16 cellular contexts compared by ENCODE assay signal in genomic region chr2:239668042-239668441, GRCh38.
DNase-seq lines count a peak whose midpoint lies in the region; ATAC-seq and TF ChIP-seq lines count a peak whose summit lies in the region.
"Had no signal": no experiment of that assay in that cellular context is flagged by ENCODE, and none has a peak within 500 bp of the region (broad histone marks: within the 10 kb centered on the region; RNA-seq: fewer than 3 reads in every experiment).

No MANE protein-coding gene starts in this region.

- H3K4me1 Mint-ChIP-seq in activated T-cell treated with anti-CD3 and anti-CD28 coated beads, Interleukin-2, amount 50 U/mL, for 24 hours (ENCODE audit: low read depth) = no peaks in the 10 kb centered on the region
- H3K4me1 Mint-ChIP-seq in activated T-cell treated with anti-CD3 and anti-CD28 coated beads, Interleukin-2, amount 50 U/mL, for 72 hours (ENCODE audit: low read depth) = no peaks in the 10 kb centered on the region
- H3K4me1 Mint-ChIP-seq: B cell, H9 had no signal

- H3K36me3 Mint-ChIP-seq in activated T-cell treated with anti-CD3 and anti-CD28 coated beads, Interleukin-2, amount 50 U/mL, for 24 hours (ENCODE audit: low read depth) = no peaks in the 10 kb centered on the region
- no peaks in the 10 kb centered on the region for H3K36me3 Mint-ChIP-seq in activated T-cell treated with anti-CD3 and anti-CD28 coated beads, Interleukin-2, amount 50 U/mL, for 72 hours (ENCODE audit: insufficient read depth in 2 of 2)
- H3K36me3 Mint-ChIP-seq: CD8-positive, alpha-beta T cell had no signal

- peaks cover 3% of the 10 kb centered on the region for H3K27me3 Mint-ChIP-seq in activated T-cell treated with anti-CD3 and anti-CD28 coated beads, Interleukin-2, amount 50 U/mL, for 24 hours
- H3K27me3 Mint-ChIP-seq in activated T-cell treated with anti-CD3 and anti-CD28 coated beads, Interleukin-2, amount 50 U/mL, for 72 hours (ENCODE audit: low read depth) = peaks cover 8% of the 10 kb centered on the region

- H3K36me3 ChIP-seq in lung (ENCODE audit: control insufficient read depth in 2 of 2, insufficient read depth in 2 of 2, low read length in 2 of 2) (no peaks in the 10 kb centered on the region), testis (ENCODE audit: low read depth, missing control alignments) (no peaks in the 10 kb centered on the region)
- H3K36me3 ChIP-seq: BLaER1 treated with 17β-estradiol and CSF1 and Interleukin-3, amounts not matched to agents 10 nM and 100 nM had no signal

- TF ChIP-seq POLR2A in testis (IDR thresholded peaks at IDR 0.05) = no peak

- intact Hi-C loops in testis (cut with DNase I; ENCODE audit: low total_unique reads) = no loop called here

- ATAC-seq in activated T-cell treated with anti-CD3 and anti-CD28 coated beads, Interleukin-2, amount 50 U/mL, for 72 hours (replicated peaks in 1 of 2) = no peak
- ATAC-seq in lung (ENCODE audit: insufficient read depth, low FRiP score) = no peak
- ATAC-seq: CD8-positive, alpha-beta T cell; HepG2 had no signal

- no peak overlapping the region for H3K27ac ChIP-seq in lung (ENCODE audit: low read depth in 1 of 2, low read length in 1 of 2)
- no peak overlapping the region for H3K27ac ChIP-seq in testis
- H3K27ac ChIP-seq: BLaER1 treated with 17β-estradiol and CSF1 and Interleukin-3, amounts not matched to agents 10 nM and 100 nM had no signal

- no peaks in the 10 kb centered on the region for H3K4me1 ChIP-seq in lung (ENCODE audit: control insufficient read depth in 2 of 2, insufficient read depth in 2 of 2, low read length in 2 of 2)
- no peaks in the 10 kb centered on the region for H3K4me1 ChIP-seq in testis

- no peak for TF ChIP-seq CTCF in lung (IDR thresholded peaks at IDR 0.05; ENCODE audit: control extremely low read depth, extremely low read depth)
- no peak for TF ChIP-seq CTCF in testis (IDR thresholded peaks at IDR 0.05)
- TF ChIP-seq CTCF in foreskin fibroblast (IDR thresholded peaks at IDR 0.05; ENCODE audit: low read depth, low read length) = no peak

- H3K27ac Mint-ChIP-seq in activated T-cell treated with anti-CD3 and anti-CD28 coated beads, Interleukin-2, amount 50 U/mL, for 24 hours = no peak overlapping the region
- H3K27ac Mint-ChIP-seq in activated T-cell treated with anti-CD3 and anti-CD28 coated beads, Interleukin-2, amount 50 U/mL, for 72 hours = no peak overlapping the region
- H3K27ac Mint-ChIP-seq: B cell; CD8-positive, alpha-beta T cell; H9 had no signal

- H3K27me3 ChIP-seq in lung (ENCODE audit: control insufficient read depth, insufficient read depth) (no peaks in the 10 kb centered on the region), testis (no peaks in the 10 kb centered on the region)
- H3K27me3 ChIP-seq: BLaER1 treated with 17β-estradiol and CSF1 and Interleukin-3, amounts not matched to agents 10 nM and 100 nM had no signal

- H3K4me3 Mint-ChIP-seq in activated T-cell treated with anti-CD3 and anti-CD28 coated beads, Interleukin-2, amount 50 U/mL, for 24 hours = no peak overlapping the region
- H3K4me3 Mint-ChIP-seq in activated T-cell treated with anti-CD3 and anti-CD28 coated beads, Interleukin-2, amount 50 U/mL, for 72 hours = no peak overlapping the region
- H3K4me3 Mint-ChIP-seq: B cell; CD8-positive, alpha-beta T cell; H9 had no signal

- WGBS in lung, 2 donors = 83 to 94% methylated on average over 8 of the region's 8 CpGs
- WGBS in testis, 2 donors = 65 to 77% methylated on average over 5 to 8 of the region's 8 CpGs

- peak; percentile 21 for DNase-seq in activated T-cell treated with anti-CD3 and anti-CD28 coated beads, Interleukin-2, amount 50 U/mL, for 24 hours
- DNase-seq in activated T-cell treated with anti-CD3 and anti-CD28 coated beads, Interleukin-2, amount 50 U/mL, for 72 hours = no peak
- DNase-seq in lung (ENCODE audit: low spot score) (peak; percentile 11), testis (peak; percentile 4), foreskin fibroblast (no peak), islet precursor cell (no peak), Ammon's horn (ENCODE audit: low spot score) (no peak)
- DNase-seq: 8988T; Calu3; CD8-positive, alpha-beta T cell; DMS79 treated with DMSO at 0.1 percent for 48 hours; GF-D8; H9 had no signal

- no peaks in the 10 kb centered on the region for H3K9me3 Mint-ChIP-seq in activated T-cell treated with anti-CD3 and anti-CD28 coated beads, Interleukin-2, amount 50 U/mL, for 24 hours
- H3K9me3 Mint-ChIP-seq in activated T-cell treated with anti-CD3 and anti-CD28 coated beads, Interleukin-2, amount 50 U/mL, for 72 hours = no peaks in the 10 kb centered on the region
- H3K9me3 Mint-ChIP-seq: CD8-positive, alpha-beta T cell had no signal

- H3K4me3 ChIP-seq in lung (no peak overlapping the region), testis (no peak overlapping the region), foreskin fibroblast (ENCODE audit: low read depth in 1 of 2, low read length in 2 of 2) (no peak overlapping the region)
- H3K4me3 ChIP-seq: BLaER1 treated with 17β-estradiol and CSF1 and Interleukin-3, amounts not matched to agents 10 nM and 100 nM had no signal

- H3K9me3 ChIP-seq in lung (ENCODE audit: control insufficient read depth in 2 of 2, insufficient read depth in 1 of 2, low read length in 1 of 2) (no peaks in the 10 kb centered on the region), testis (no peaks in the 10 kb centered on the region)
- H3K9me3 ChIP-seq: BLaER1 treated with 17β-estradiol and CSF1 and Interleukin-3, amounts not matched to agents 10 nM and 100 nM had no signal

Comparison
In these comparisons a context has a peak if more than half of its experiments do, and no peak if none do; other contexts are left out.
1. DNase-seq: peak in activated T-cell treated with anti-CD3 and anti-CD28 coated beads, Interleukin-2, amount 50 U/mL, for 24 hours (single experiment), lung (single experiment) and testis (single experiment); none in activated T-cell treated with anti-CD3 and anti-CD28 coated beads, Interleukin-2, amount 50 U/mL, for 72 hours (0 of 2), foreskin fibroblast (0 of 2), islet precursor cell (single experiment) and Ammon's horn (single experiment).